In genomic region chr10:5446390-5446926, GRCh38 we compare ENCODE assay signal across 8 cellular contexts. TPM values are rescaled to one million over a fixed set of nuclear protein-coding genes. Genes with fewer than 3 reads are reported as not detected.
A peak's percentile ranks its signal among the peaks of the same experiment; 100 is the strongest.
DNase-seq lines count a peak whose midpoint lies in the region; ATAC-seq, FAIRE-seq and TF ChIP-seq lines count a peak whose summit lies in the region.

No MANE protein-coding gene starts in this region.

- peak overlapping the region; percentile 94 for H3K4me2 ChIP-seq in K562 (ENCODE audit: insufficient read depth, low read length)

- H3K4me3 ChIP-seq in K562 (peak overlapping the region; percentile 56), iPS-11a (ENCODE audit: low read depth, low read length) (peak overlapping the region; percentile 56), sigmoid colon (peak overlapping the region; percentile 53 to 63 (median 60))

- peak; percentile 29 to 31; a peak in 3 of 4 replicates for TF ChIP-seq RAD21 in K562 (CRISPR knock-in tag; conservative IDR thresholded peaks at IDR 0.05 in 1 of 2, IDR thresholded peaks at IDR 0.05 in 1 of 2)

- H4K20me1 ChIP-seq in K562 (replicated peaks; ENCODE audit: control insufficient read depth, insufficient read depth, low read length) = no peaks in the 10 kb centered on the region

- H3K79me2 ChIP-seq in K562 (ENCODE audit: control insufficient read depth, insufficient read depth, low read length) = peaks cover 94% of the 10 kb centered on the region

- DNase-seq in 8988T (peak; percentile 47), T1000 (lab: John Stamatoyannopoulos, UW) (peak; percentile 41), K562 (ENCODE audit: extremely low read depth in 1 of 4, low spot score in 3 of 4) (peak; percentile 97 to 98 (median 97)), sigmoid colon (peak; percentile 97), NK-92 (lab: John Stamatoyannopoulos, UW; ENCODE audit: unreplicated experiment) (no peak)

- H3K4me1 ChIP-seq in K562 (replicated peaks in 1 of 2; ENCODE audit: control insufficient read depth in 2 of 2, insufficient read depth in 2 of 2, low read length in 2 of 2) (peaks cover 4 to 23% of the 10 kb centered on the region in 2 experiments), sigmoid colon (peaks cover 0 to 23% (median 18%) of the 10 kb centered on the region in 4 donors)

- peak; percentile 74 for FAIRE-seq in K562 (lab: Jason Lieb, UNC)

- H3K9me1 ChIP-seq in K562 (ENCODE audit: control insufficient read depth, insufficient read depth, low read length) = no peaks in the 10 kb centered on the region

- BruUV-seq in K562 (replicated peaks; lab: Mats Ljungman, UMichigan) = no TSS peak

- POLR2A ChIA-PET in K562 (lab: Yijun Ruan, JAX) = interaction anchor here (0.6 to 3.2 kb wide), 23 partner anchors 9 to 645 kb away, joined by 3 to 30 read pairs (median 4); partner anchors contain the start of gene AKR1C1

- H3K27me3 ChIP-seq in K562 (ENCODE audit: control insufficient read depth in 2 of 2, insufficient read depth in 2 of 2, low read length in 2 of 2) (no peaks in the 10 kb centered on the region), sigmoid colon (no peaks in the 10 kb centered on the region)

- peak; percentile 31 for ATAC-seq in GM19043 (IDR thresholded peaks at IDR 0.05; ENCODE audit: low read depth, unreplicated experiment)
- ATAC-seq in K562 = peak; percentile 87

- H2AFZ ChIP-seq in K562 (ENCODE audit: low read depth, low read length) = no peak overlapping the region

- CTCF ChIA-PET in K562 (lab: Yijun Ruan, JAX; ENCODE audit: low intra/inter-chr PET ratio) = interaction anchor here (0.7 kb wide), 1 partner anchor 40 kb away, joined by 3 read pairs; no protein-coding TSS in a partner anchor

- TF ChIP-seq EP300 in K562 (IDR thresholded peaks at IDR 0.05; ENCODE audit: low read length) (no peak), sigmoid colon (IDR thresholded peaks at IDR 0.05) (no peak)

- WGBS in K562 (ENCODE audit: insufficient coverage, low coverage, missing lambda C conversion rate) = 0% methylated on average over 23 of the region's 23 CpGs
- 5% methylated on average over 23 of the region's 23 CpGs for WGBS in sigmoid colon, 2 donors

- H3K36me3 ChIP-seq in KOPT-K1 (ENCODE audit: insufficient read depth, low read length) (peaks cover 12% of the 10 kb centered on the region), K562 (ENCODE audit: control insufficient read depth, insufficient read depth, low read length) (peaks cover 47% of the 10 kb centered on the region; the same call in 2 of the 3 replicates), sigmoid colon (no peaks in the 10 kb centered on the region)

- TF ChIP-seq POLR2A in K562 (conservative IDR thresholded peaks at IDR 0.05) = peak; percentile 98
- peak; percentile 89 to 94 for TF ChIP-seq POLR2A in sigmoid colon (IDR thresholded peaks at IDR 0.05)

- H3K27ac ChIP-seq in KOPT-K1 (ENCODE audit: low read depth, low read length, poor library complexity, severe bottlenecking) (peak overlapping the region; percentile 49), K562 (ENCODE audit: extremely low read depth, low read depth, low read length) (peak overlapping the region; percentile 74), sigmoid colon (peak overlapping the region; percentile 79 to 84 (median 82))

- intact Hi-C loops in K562 (cut with micrococcal nuclease) = loop anchor here (1.0 kb wide), 1 partner anchor 33 kb away; no protein-coding TSS in a partner anchor
- intact Hi-C loops in sigmoid colon (cut with DNase I) = loop anchor here (5.0 kb wide), 2 partner anchors 126 to 236 kb away; partner anchors contain the start of gene TASOR2

- no peaks in the 10 kb centered on the region for H3K9me3 ChIP-seq in KOPT-K1 (ENCODE audit: insufficient read depth, low read length, poor library complexity, severe bottlenecking)
- no peaks in the 10 kb centered on the region for H3K9me3 ChIP-seq in K562 (replicated peaks; ENCODE audit: control insufficient read depth, insufficient read depth, low read depth, low read length)
- no peaks in the 10 kb centered on the region for H3K9me3 ChIP-seq in sigmoid colon

- no peak for TF ChIP-seq CTCF in K562 (IDR thresholded peaks at IDR 0.05 in 2 of 3, conservative IDR thresholded peaks at IDR 0.05 in 1 of 3; ENCODE audit: insufficient read depth in 2 of 3, low read depth in 1 of 3, low read length in 3 of 3)
- TF ChIP-seq CTCF in sigmoid colon (IDR thresholded peaks at IDR 0.05) = no peak

- peak overlapping the region; percentile 82 to 89 for H3K9ac ChIP-seq in K562 (ENCODE audit: insufficient read depth in 1 of 2, low read depth in 2 of 2, low read length in 2 of 2)

- in situ Hi-C loops in K562 (cut with MboI) = no loop called here

TF ChIP-seq in K562, 482 proteins besides CTCF, POLR2A, EP300 and RAD21 (continues in another document):
- TF ChIP-seq ZNF57 (CRISPR knock-in tag; IDR thresholded peaks at IDR 0.05) = no peak
- peak; percentile 94 for TF ChIP-seq ZBED1 (IDR thresholded peaks at IDR 0.05)

RNA-seq across cellular contexts. Expression of gene NET1, which starts 34.1 kb away (rescaled TPM):
- total RNA-seq in K562 (2011; cell fraction: chromatin; rRNA removed; ENCODE audit: low replicate concordance) = 210 and 255 TPM in 2 replicates
- 116 and 127 TPM in 2 replicates for total RNA-seq in K562 (2011; cell fraction: nucleolus; rRNA removed)
- 147 and 162 TPM in 2 replicates for total RNA-seq in K562 (2011; cell fraction: nucleoplasm; rRNA removed)
- total RNA-seq in K562 (2014; rRNA removed) (115 TPM in 2 replicates), K562 (2014; rRNA removed; fragmentation: Illumina TruSeq; extraction: Trizol) (106 and 114 TPM in 2 replicates), K562 (2015; rRNA removed; fragmentation: Illumina TruSeq; extraction: Trizol) (98.1 and 105 TPM in 2 replicates), K562 (2021) (152 and 158 TPM in 2 replicates), sigmoid colon (100 to 1,000 TPM; 108 to 209 (median 167) TPM)
- polyA plus RNA-seq in K562 (2011; rRNA removed) (258 and 270 TPM in 2 replicates), K562 (2014; fragmentation: Illumina TruSeq; extraction: Trizol) (113 and 136 TPM in 2 replicates), K562 (2014; fragmentation: Nextera tagmentation; extraction: Ambion mirVana) (10 to 100 TPM; 47.4 to 53.0 TPM), K562 (2014; rRNA removed) (98.9 and 105 TPM in 2 replicates), sigmoid colon (100 to 1,000 TPM in 2 of 3 donors, 10 to 100 TPM in 1; 75.3 to 333 (median 245) TPM)
- polyA plus RNA-seq in K562 (2011; cell fraction: cytosol; rRNA removed) = 98.2 and 133 TPM in 2 replicates
- polyA plus RNA-seq in K562 (2011; cell fraction: nucleus; rRNA removed) = 136 and 256 TPM in 2 replicates
- 103 and 113 TPM in 2 replicates for polyA plus RNA-seq in K562 (2012)
- 409 and 471 TPM in 2 replicates for polyA minus RNA-seq in K562 (2011; rRNA and poly(A)+ RNA removed)
- 218 and 242 TPM in 2 replicates for polyA minus RNA-seq in K562 (2011; cell fraction: cytosol; rRNA and poly(A)+ RNA removed)
- polyA minus RNA-seq in K562 (2011; cell fraction: nucleus; rRNA and poly(A)+ RNA removed) = 195 and 518 TPM in 2 replicates

RNA-seq across cellular contexts. Expression of gene TUBAL3, which starts 41.8 kb away (rescaled TPM):
- 8.4 and 9.7 TPM in 2 replicates for total RNA-seq in K562 (2011; cell fraction: chromatin; rRNA removed; ENCODE audit: low replicate concordance)
- 4.3 TPM in 2 replicates for total RNA-seq in K562 (2011; cell fraction: nucleolus; rRNA removed)
- 3.1 and 4.9 TPM in 2 replicates for total RNA-seq in K562 (2011; cell fraction: nucleoplasm; rRNA removed)
- 6.6 and 7.8 TPM in 2 replicates for total RNA-seq in K562 (2014; rRNA removed)
- 6.9 and 7.8 TPM in 2 replicates for total RNA-seq in K562 (2014; rRNA removed; fragmentation: Illumina TruSeq; extraction: Trizol)
- 6.3 and 7.5 TPM in 2 replicates for total RNA-seq in K562 (2015; rRNA removed; fragmentation: Illumina TruSeq; extraction: Trizol)
- 6.3 and 6.8 TPM in 2 replicates for total RNA-seq in K562 (2021)
- 4.7 and 10.1 TPM in 2 replicates for polyA plus RNA-seq in K562 (2011; rRNA removed)
- 3.6 and 10.6 TPM in 2 replicates for polyA plus RNA-seq in K562 (2011; cell fraction: cytosol; rRNA removed)
- polyA plus RNA-seq in K562 (2011; cell fraction: nucleus; rRNA removed) = 4.4 and 8.6 TPM in 2 replicates
- 8.6 and 9.6 TPM in 2 replicates for polyA plus RNA-seq in K562 (2012)
- 8.5 and 9.8 TPM in 2 replicates for polyA plus RNA-seq in K562 (2014; fragmentation: Illumina TruSeq; extraction: Trizol)
- polyA plus RNA-seq in K562 (2014; fragmentation: Nextera tagmentation; extraction: Ambion mirVana) = 10 to 100 TPM in 1 of 2 experiments, 1 to 10 TPM in 1; 8.3 to 10.1 TPM
- 5.5 TPM in 2 replicates for polyA plus RNA-seq in K562 (2014; rRNA removed)
- 4.2 and 7.3 TPM in 2 replicates for polyA minus RNA-seq in K562 (2011; rRNA and poly(A)+ RNA removed)
- polyA minus RNA-seq in K562 (2011; cell fraction: cytosol; rRNA and poly(A)+ RNA removed) = 0.91 and 3.4 TPM in 2 replicates
- polyA minus RNA-seq in K562 (2011; cell fraction: nucleus; rRNA and poly(A)+ RNA removed) = 2.3 and 2.4 TPM in 2 replicates
- total RNA-seq in sigmoid colon = not detected
- polyA plus RNA-seq in sigmoid colon = 10 to 100 TPM; 15.3 to 52.2 (median 40.8) TPM

RNA-seq across cellular contexts. Expression of gene CALML5, which starts 52.9 kb away (rescaled TPM):
- total RNA-seq in K562 (2011; cell fraction: chromatin; rRNA removed; ENCODE audit: low replicate concordance) = not detected in 2 replicates
- total RNA-seq in K562 (2011; cell fraction: nucleolus; rRNA removed) = not detected in 2 replicates
- not detected in 2 replicates for total RNA-seq in K562 (2011; cell fraction: nucleoplasm; rRNA removed)
- total RNA-seq in K562 (2014; rRNA removed) = not detected in 2 replicates
- total RNA-seq in K562 (2014; rRNA removed; fragmentation: Illumina TruSeq; extraction: Trizol) = not detected in 2 replicates
- not detected in 2 replicates for total RNA-seq in K562 (2015; rRNA removed; fragmentation: Illumina TruSeq; extraction: Trizol)
- not detected in 2 replicates for total RNA-seq in K562 (2021)
- not detected in 2 replicates for polyA plus RNA-seq in K562 (2011; rRNA removed)
- polyA plus RNA-seq in K562 (2011; cell fraction: cytosol; rRNA removed) = not detected in 2 replicates
- not detected in 2 replicates for polyA plus RNA-seq in K562 (2011; cell fraction: nucleus; rRNA removed)
- polyA plus RNA-seq in K562 (2012) = not detected in 2 replicates
- polyA plus RNA-seq in K562 (2014; fragmentation: Illumina TruSeq; extraction: Trizol) = not detected in 2 replicates
- polyA plus RNA-seq in K562 (2014; fragmentation: Nextera tagmentation; extraction: Ambion mirVana) = not detected
- not detected in 2 replicates for polyA plus RNA-seq in K562 (2014; rRNA removed)
- polyA minus RNA-seq in K562 (2011; rRNA and poly(A)+ RNA removed) = not detected in 2 replicates
- not detected in 2 replicates for polyA minus RNA-seq in K562 (2011; cell fraction: cytosol; rRNA and poly(A)+ RNA removed)
- not detected in 2 replicates for polyA minus RNA-seq in K562 (2011; cell fraction: nucleus; rRNA and poly(A)+ RNA removed)
- not detected for total RNA-seq in sigmoid colon
- polyA plus RNA-seq in sigmoid colon = not detected

Comparison
In these comparisons a context has a peak if more than half of its experiments do, and no peak if none do; other contexts are left out.
1. RNA of gene TUBAL3, which starts 41.8 kb away (total RNA-seq): 3.1 to 9.7 TPM in K562; not detected in sigmoid colon; every median in the first group is over 4 times any median in the second.
2. Peak in every context shown above with its lines, with median percentiles within 50 percentile points of each other: H3K27ac ChIP-seq and H3K4me3 ChIP-seq.